In genomic region chr11:86091566-86091965, GRCh38 we compare ENCODE assay signal across 1 cellular context.
TF ChIP-seq lines count a peak whose summit lies in the region.

No MANE protein-coding gene starts in this region.

TF ChIP-seq in K562, 482 proteins besides CTCF, POLR2A, EP300 and RAD21:
- TF ChIP-seq U2AF2 (optimal IDR thresholded peaks at IDR 0.05; ENCODE audit: low read depth, low read length) (no peak), RHOXF2B (CRISPR knock-in tag; conservative IDR thresholded peaks at IDR 0.05) (no peak), RBM39 (optimal IDR thresholded peaks at IDR 0.05; ENCODE audit: low read depth, low read length) (no peak), FOXJ2 (tag; IDR thresholded peaks at IDR 0.05) (no peak)
